ENCODE assay signal across 1 cellular context in the genomic region with DNA sequence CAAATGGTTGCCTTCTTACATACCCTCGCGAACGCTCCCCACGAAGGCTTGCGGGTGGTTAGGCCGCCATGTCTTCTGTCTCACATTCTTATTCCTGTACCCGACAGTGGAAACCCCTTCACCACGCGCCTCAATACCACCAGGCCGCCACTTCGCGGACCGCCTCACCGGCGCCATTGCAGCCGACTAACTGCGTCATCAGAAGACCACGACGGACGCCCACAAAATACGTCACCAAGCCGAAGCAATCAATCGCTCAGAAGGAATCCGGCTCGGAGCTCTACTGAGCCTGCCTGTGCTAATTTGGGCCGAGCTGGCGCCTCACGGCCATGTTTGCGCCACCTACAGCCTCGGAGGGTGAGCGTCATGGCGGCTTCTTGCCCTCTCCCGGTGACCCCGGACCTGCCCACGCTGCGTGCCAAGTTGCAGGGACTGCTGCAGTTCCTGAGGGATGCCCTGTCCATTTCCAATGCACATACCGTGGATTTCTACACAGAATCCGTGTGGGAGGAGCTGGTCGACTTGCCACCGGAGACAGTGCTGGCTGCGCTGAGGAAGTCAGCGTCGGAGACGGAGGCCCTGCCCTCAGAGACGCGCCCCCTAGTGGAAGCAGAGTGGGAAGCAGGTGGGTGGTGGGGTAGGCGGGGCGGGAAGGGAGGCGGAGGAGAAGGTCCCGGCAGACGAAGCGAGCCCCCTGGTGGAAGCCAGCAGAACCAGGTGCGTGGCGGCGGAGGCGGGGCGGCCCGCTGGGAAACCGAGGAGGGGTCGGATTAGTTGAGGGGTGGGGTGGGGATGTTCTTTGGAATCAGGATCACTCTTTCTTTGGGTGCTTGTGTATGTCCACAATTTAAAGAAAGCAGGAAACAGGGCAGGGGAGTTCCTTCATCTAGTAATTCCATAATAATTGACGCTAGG.
TF ChIP-seq lines count a peak whose summit lies in the region.

A gene with protein sequence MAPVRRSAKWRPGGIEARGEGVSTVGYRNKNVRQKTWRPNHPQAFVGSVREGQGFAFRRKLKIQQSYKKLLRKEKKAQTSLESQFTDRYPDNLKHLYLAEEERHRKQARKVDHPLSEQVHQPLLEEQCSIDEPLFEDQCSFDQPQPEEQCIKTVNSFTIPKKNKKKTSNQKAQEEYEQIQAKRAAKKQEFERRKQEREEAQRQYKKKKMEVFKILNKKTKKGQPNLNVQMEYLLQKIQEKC (minus strand): TSS at position 188 of the 915 bp plus-strand sequence. CDS start 11 bp downstream, at position 177.
A gene with protein sequence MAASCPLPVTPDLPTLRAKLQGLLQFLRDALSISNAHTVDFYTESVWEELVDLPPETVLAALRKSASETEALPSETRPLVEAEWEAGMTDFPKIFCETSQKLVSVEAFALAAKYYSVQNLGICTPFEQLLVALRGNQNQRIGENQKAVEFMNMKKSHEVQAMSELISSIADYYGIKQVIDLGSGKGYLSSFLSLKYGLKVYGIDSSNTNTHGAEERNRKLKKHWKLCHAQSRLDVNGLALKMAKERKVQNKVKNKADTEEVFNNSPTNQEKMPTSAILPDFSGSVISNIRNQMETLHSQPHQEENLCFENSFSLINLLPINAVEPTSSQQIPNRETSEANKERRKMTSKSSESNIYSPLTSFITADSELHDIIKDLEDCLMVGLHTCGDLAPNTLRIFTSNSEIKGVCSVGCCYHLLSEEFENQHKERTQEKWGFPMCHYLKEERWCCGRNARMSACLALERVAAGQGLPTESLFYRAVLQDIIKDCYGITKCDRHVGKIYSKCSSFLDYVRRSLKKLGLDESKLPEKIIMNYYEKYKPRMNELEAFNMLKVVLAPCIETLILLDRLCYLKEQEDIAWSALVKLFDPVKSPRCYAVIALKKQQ (plus strand): TSS at position 330 of the 915 bp plus-strand sequence. CDS start 37 bp downstream, at position 367.

TF ChIP-seq in K562, 482 proteins besides CTCF, POLR2A, EP300 and RAD21 (continued from another document and continues in another):
- TF ChIP-seq, protein P1, sequence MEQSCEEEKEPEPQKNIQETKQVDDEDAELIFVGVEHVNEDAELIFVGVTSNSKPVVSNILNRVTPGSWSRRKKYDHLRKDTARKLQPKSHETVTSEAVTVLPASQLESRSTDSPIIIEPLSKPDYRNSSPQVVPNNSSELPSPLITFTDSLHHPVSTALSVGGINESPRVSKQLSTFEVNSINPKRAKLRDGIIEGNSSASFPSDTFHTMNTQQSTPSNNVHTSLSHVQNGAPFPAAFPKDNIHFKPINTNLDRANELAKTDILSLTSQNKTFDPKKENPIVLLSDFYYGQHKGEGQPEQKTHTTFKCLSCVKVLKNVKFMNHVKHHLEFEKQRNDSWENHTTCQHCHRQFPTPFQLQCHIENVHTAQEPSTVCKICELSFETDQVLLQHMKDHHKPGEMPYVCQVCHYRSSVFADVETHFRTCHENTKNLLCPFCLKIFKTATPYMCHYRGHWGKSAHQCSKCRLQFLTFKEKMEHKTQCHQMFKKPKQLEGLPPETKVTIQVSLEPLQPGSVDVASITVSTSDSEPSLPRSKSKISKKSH (CRISPR knock-in tag; IDR thresholded peaks at IDR 0.05): no peak
- TF ChIP-seq NFATC3 (IDR thresholded peaks at IDR 0.05) (no peak), MXI1 (IDR thresholded peaks at IDR 0.05; ENCODE audit: low read depth, low read length) (0 out of 2 replicates have a peak, but pooled peaks have one; percentile 7), CSDE1 (IDR thresholded peaks at IDR 0.05) (peak in 1 of 2 experiments; percentile 93; a peak in 2 of 4 replicates), CEBPB (tag; IDR thresholded peaks at IDR 0.05) (no peak), ZNF586 (CRISPR knock-in tag; conservative IDR thresholded peaks at IDR 0.05) (no peak), ZNF354B (CRISPR knock-in tag; IDR thresholded peaks at IDR 0.05) (no peak), ZNF696 (CRISPR knock-in tag; conservative IDR thresholded peaks at IDR 0.05) (no peak), NR2C1 (IDR thresholded peaks at IDR 0.05) (peak; percentile 92), NR2C1 (tag; IDR thresholded peaks at IDR 0.05) (peak; percentile 91), PHF20 (IDR thresholded peaks at IDR 0.05; ENCODE audit: partially characterized antibody) (peak; percentile 99), ZNF445 (CRISPR knock-in tag; IDR thresholded peaks at IDR 0.05; ENCODE audit: low read depth) (no peak), SIX5 (IDR thresholded peaks at IDR 0.05; ENCODE audit: borderline replicate concordance in 1 of 2, insufficient read depth in 1 of 2, low read depth in 1 of 2, low read length in 2 of 2) (peak; percentile 58 to 64; a peak in 3 of 4 replicates), ZNF583 (CRISPR knock-in tag; IDR thresholded peaks at IDR 0.05) (no peak), TEAD4 (IDR thresholded peaks at IDR 0.05; ENCODE audit: low read length) (peak; percentile 74), TEAD4 (CRISPR knock-in tag; IDR thresholded peaks at IDR 0.05; ENCODE audit: borderline replicate concordance) (no peak), ATF7 (IDR thresholded peaks at IDR 0.05) (peak; percentile 91), TBL1XR1 (IDR thresholded peaks at IDR 0.05; ENCODE audit: low read length in 2 of 2) (peak in 1 of 2 experiments; percentile 99; a peak in 2 of 4 replicates), MTF1 (CRISPR knock-in tag; IDR thresholded peaks at IDR 0.05; ENCODE audit: borderline replicate concordance) (no peak), ZEB2 (IDR thresholded peaks at IDR 0.05) (0 out of 2 replicates have a peak, but pooled peaks have one; percentile 52), L3MBTL2 (IDR thresholded peaks at IDR 0.05) (peak; percentile 91), ZNF589 (CRISPR knock-in tag; IDR thresholded peaks at IDR 0.05; ENCODE audit: low read depth) (peak; percentile 81; the same call in 1 of the 2 replicates), RCOR1 (IDR thresholded peaks at IDR 0.05; ENCODE audit: borderline replicate concordance in 1 of 2, low read depth in 2 of 2, low read length in 2 of 2) (peak in 1 of 2 experiments; percentile 43; a peak in 1 of 4 replicates), ZNF764 (CRISPR knock-in tag; IDR thresholded peaks at IDR 0.05; ENCODE audit: low read depth) (no peak), FIP1L1 (IDR thresholded peaks at IDR 0.05; ENCODE audit: low read depth, low read length, poor library complexity, severe bottlenecking) (peak; percentile 61), HIVEP1 (CRISPR knock-in tag; IDR thresholded peaks at IDR 0.05) (no peak)
- TF ChIP-seq, protein P2, sequence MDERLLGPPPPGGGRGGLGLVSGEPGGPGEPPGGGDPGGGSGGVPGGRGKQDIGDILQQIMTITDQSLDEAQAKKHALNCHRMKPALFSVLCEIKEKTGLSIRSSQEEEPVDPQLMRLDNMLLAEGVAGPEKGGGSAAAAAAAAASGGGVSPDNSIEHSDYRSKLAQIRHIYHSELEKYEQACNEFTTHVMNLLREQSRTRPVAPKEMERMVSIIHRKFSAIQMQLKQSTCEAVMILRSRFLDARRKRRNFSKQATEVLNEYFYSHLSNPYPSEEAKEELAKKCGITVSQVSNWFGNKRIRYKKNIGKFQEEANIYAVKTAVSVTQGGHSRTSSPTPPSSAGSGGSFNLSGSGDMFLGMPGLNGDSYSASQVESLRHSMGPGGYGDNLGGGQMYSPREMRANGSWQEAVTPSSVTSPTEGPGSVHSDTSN (CRISPR knock-in tag; IDR thresholded peaks at IDR 0.05; ENCODE audit: low read depth): no peak
- TF ChIP-seq, protein P2 (tag; conservative IDR thresholded peaks at IDR 0.05; ENCODE audit: low read depth): no peak
- TF ChIP-seq, protein P3, sequence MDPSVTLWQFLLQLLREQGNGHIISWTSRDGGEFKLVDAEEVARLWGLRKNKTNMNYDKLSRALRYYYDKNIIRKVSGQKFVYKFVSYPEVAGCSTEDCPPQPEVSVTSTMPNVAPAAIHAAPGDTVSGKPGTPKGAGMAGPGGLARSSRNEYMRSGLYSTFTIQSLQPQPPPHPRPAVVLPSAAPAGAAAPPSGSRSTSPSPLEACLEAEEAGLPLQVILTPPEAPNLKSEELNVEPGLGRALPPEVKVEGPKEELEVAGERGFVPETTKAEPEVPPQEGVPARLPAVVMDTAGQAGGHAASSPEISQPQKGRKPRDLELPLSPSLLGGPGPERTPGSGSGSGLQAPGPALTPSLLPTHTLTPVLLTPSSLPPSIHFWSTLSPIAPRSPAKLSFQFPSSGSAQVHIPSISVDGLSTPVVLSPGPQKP (CRISPR knock-in tag; IDR thresholded peaks at IDR 0.05): no peak
- TF ChIP-seq, protein P4, sequence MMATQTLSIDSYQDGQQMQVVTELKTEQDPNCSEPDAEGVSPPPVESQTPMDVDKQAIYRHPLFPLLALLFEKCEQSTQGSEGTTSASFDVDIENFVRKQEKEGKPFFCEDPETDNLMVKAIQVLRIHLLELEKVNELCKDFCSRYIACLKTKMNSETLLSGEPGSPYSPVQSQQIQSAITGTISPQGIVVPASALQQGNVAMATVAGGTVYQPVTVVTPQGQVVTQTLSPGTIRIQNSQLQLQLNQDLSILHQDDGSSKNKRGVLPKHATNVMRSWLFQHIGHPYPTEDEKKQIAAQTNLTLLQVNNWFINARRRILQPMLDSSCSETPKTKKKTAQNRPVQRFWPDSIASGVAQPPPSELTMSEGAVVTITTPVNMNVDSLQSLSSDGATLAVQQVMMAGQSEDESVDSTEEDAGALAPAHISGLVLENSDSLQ (IDR thresholded peaks at IDR 0.05): peak; percentile 45
- TF ChIP-seq, protein P5, sequence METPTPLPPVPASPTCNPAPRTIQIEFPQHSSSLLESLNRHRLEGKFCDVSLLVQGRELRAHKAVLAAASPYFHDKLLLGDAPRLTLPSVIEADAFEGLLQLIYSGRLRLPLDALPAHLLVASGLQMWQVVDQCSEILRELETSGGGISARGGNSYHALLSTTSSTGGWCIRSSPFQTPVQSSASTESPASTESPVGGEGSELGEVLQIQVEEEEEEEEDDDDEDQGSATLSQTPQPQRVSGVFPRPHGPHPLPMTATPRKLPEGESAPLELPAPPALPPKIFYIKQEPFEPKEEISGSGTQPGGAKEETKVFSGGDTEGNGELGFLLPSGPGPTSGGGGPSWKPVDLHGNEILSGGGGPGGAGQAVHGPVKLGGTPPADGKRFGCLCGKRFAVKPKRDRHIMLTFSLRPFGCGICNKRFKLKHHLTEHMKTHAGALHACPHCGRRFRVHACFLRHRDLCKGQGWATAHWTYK (CRISPR knock-in tag; IDR thresholded peaks at IDR 0.05): peak; percentile 97
- TF ChIP-seq, protein P6, sequence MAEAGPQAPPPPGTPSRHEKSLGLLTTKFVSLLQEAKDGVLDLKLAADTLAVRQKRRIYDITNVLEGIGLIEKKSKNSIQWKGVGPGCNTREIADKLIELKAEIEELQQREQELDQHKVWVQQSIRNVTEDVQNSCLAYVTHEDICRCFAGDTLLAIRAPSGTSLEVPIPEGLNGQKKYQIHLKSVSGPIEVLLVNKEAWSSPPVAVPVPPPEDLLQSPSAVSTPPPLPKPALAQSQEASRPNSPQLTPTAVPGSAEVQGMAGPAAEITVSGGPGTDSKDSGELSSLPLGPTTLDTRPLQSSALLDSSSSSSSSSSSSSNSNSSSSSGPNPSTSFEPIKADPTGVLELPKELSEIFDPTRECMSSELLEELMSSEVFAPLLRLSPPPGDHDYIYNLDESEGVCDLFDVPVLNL (CRISPR knock-in tag; IDR thresholded peaks at IDR 0.05; ENCODE audit: low read depth): peak; percentile 9; the same call in 1 of the 2 replicates
- TF ChIP-seq, protein P7, sequence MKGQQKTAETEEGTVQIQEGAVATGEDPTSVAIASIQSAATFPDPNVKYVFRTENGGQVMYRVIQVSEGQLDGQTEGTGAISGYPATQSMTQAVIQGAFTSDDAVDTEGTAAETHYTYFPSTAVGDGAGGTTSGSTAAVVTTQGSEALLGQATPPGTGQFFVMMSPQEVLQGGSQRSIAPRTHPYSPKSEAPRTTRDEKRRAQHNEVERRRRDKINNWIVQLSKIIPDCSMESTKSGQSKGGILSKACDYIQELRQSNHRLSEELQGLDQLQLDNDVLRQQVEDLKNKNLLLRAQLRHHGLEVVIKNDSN (CRISPR knock-in tag; IDR thresholded peaks at IDR 0.05): 0 out of 2 replicates have a peak, but pooled peaks have one; percentile 43
- TF ChIP-seq, protein P8, sequence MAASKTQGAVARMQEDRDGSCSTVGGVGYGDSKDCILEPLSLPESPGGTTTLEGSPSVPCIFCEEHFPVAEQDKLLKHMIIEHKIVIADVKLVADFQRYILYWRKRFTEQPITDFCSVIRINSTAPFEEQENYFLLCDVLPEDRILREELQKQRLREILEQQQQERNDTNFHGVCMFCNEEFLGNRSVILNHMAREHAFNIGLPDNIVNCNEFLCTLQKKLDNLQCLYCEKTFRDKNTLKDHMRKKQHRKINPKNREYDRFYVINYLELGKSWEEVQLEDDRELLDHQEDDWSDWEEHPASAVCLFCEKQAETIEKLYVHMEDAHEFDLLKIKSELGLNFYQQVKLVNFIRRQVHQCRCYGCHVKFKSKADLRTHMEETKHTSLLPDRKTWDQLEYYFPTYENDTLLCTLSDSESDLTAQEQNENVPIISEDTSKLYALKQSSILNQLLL (CRISPR knock-in tag; IDR thresholded peaks at IDR 0.05; ENCODE audit: borderline replicate concordance): no peak
